In the genomic region with DNA sequence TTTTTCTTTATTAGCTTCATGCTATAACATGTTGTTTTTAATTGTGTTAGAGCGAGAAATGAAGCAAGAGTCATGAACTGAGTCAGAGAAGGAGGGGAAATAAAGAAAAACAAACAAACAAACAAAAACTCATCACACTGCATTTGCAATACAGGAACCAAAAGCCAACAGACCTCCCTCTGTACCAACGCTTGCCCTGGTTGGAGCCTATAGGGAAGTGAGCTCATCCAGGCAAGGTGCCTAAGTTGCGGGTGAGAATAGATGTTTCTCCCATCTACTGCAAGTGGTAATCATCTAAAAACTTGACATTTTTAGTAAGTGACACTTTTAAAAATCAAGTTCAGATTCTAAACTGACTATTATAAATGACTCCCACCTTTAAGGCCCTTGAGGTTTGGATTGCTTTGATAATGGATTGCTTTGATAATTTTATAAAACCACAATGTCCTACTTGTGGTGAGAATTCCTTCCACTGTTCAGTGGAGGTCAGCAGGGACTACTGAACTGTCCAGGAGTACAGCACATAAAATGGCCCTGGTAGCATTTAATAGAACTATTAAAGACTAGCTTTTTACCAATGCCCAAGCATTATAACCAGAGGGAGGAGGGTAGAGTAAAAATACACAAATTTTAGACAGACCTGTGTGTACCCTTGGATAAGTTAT, we compare ENCODE assay signal across 29 cellular contexts. TPM values are rescaled to one million over a fixed set of nuclear protein-coding genes. Genes with fewer than 3 reads are reported as not detected.
DNase-seq lines count a peak whose midpoint lies in the region; ATAC-seq and TF ChIP-seq lines count a peak whose summit lies in the region.
"Had no signal": no experiment of that assay in that cellular context is flagged by ENCODE, and none has a peak within 500 bp of the region (broad histone marks: within the 10 kb centered on the region; RNA-seq: fewer than 3 reads in every experiment).

No MANE protein-coding gene starts in this region.

- H3K36me3 ChIP-seq in CD8-positive, alpha-beta memory T cell (ENCODE audit: insufficient read depth, low read length), result peaks cover 54% of the 10 kb centered on the region
- peaks cover 14 to 60% (median 18%) of the 10 kb centered on the region in 3 experiments for H3K36me3 ChIP-seq in naive thymus-derived CD4-positive, alpha-beta T cell (ENCODE audit: control insufficient read depth in 2 of 3, insufficient read depth in 3 of 3, low read length in 3 of 3)
- H3K36me3 ChIP-seq in left ventricle myocardium inferior, result peaks cover 12% of the 10 kb centered on the region
- H3K36me3 ChIP-seq: adrenal gland, brain microvascular endothelial cell, uterus had no signal

- H3K4me1 ChIP-seq in CD8-positive, alpha-beta memory T cell (ENCODE audit: insufficient read depth, low read length), result peaks cover 50% of the 10 kb centered on the region
- peaks cover 19 to 53% of the 10 kb centered on the region in 2 donors for H3K4me1 ChIP-seq in naive thymus-derived CD4-positive, alpha-beta T cell (ENCODE audit: control insufficient read depth in 2 of 2, insufficient read depth in 2 of 2, low read length in 2 of 2)
- H3K4me1 ChIP-seq in left ventricle myocardium inferior, result peaks cover 16% of the 10 kb centered on the region
- H3K4me1 ChIP-seq: adrenal gland, uterus had no signal

- POLR2A ChIA-PET in activated CD4-positive, alpha-beta T cell treated with anti-CD3 and anti-CD28 coated beads for 36 hours (lab: Charles Lee), result interaction anchor here (1.0 kb wide), 1 partner anchor 23 kb away, joined by 8 read pairs; no protein-coding TSS in a partner anchor
- POLR2A ChIA-PET in CD8-positive, alpha-beta memory T cell (lab: Charles Lee), result interaction anchor here (0.6 kb wide), 1 partner anchor 30 kb away, joined by 3 read pairs; no protein-coding TSS in a partner anchor
- POLR2A ChIA-PET in activated B cell treated with CpG ODN at 0.5 μM for 24 hours (lab: Charles Lee), result interaction anchor here (0.8 to 1.3 kb wide), 3 partner anchors 26 to 50 kb away, joined by 3 to 4 read pairs (median 3); no protein-coding TSS in a partner anchor
- POLR2A ChIA-PET in naive thymus-derived CD4-positive, alpha-beta T cell (lab: Charles Lee), result interaction anchor here (0.7 to 2.3 kb wide), 6 partner anchors 8 to 32 kb away, joined by 3 to 8 read pairs (median 5); partner anchors contain the start of gene SLC38A1

- no peak overlapping the region for H3K4me3 Mint-ChIP-seq in activated CD4-positive, alpha-beta T cell treated with anti-CD3 and anti-CD28 coated beads for 36 hours
- H3K4me3 Mint-ChIP-seq in CD8-positive, alpha-beta memory T cell, result peak overlapping the region in 1 of 7 donors; percentile 2
- H3K4me3 Mint-ChIP-seq in activated B cell treated with CpG ODN at 0.5 μM for 24 hours, result no peak overlapping the region
- peak overlapping the region in 3 of 10 donors; percentile 11 to 42 (median 32) for H3K4me3 Mint-ChIP-seq in naive thymus-derived CD4-positive, alpha-beta T cell
- H3K4me3 Mint-ChIP-seq: IgD-negative memory B cell had no signal

- H3K27ac ChIP-seq in CD8-positive, alpha-beta memory T cell (ENCODE audit: low read depth, low read length), result no peak overlapping the region
- H3K27ac ChIP-seq in naive thymus-derived CD4-positive, alpha-beta T cell (ENCODE audit: low read depth, low read length), result no peak overlapping the region
- H3K27ac ChIP-seq in left ventricle myocardium inferior (replicated peaks), result no peak overlapping the region
- H3K27ac ChIP-seq: adrenal gland, brain microvascular endothelial cell, left lung, thoracic aorta, uterus, WERI-Rb-1 had no signal

- intact Hi-C loops in activated CD4-positive, alpha-beta T cell treated with anti-CD3 and anti-CD28 coated beads for 36 hours (cut with DNase I, micrococcal nuclease), result no loop called here
- intact Hi-C loops in activated B cell treated with CpG ODN at 0.5 μM for 24 hours (cut with micrococcal nuclease), result no loop called here
- intact Hi-C loops in naive thymus-derived CD4-positive, alpha-beta T cell (cut with micrococcal nuclease), result loop anchor here in 1 of 2 donors (2.0 kb wide), 1 partner anchor 15 kb away; no protein-coding TSS in a partner anchor
- intact Hi-C loops in left ventricle myocardium inferior (cut with micrococcal nuclease), result no loop called here

- no peak overlapping the region for H3K4me3 ChIP-seq in CD8-positive, alpha-beta memory T cell (ENCODE audit: low read length)
- no peak overlapping the region for H3K4me3 ChIP-seq in naive thymus-derived CD4-positive, alpha-beta T cell (ENCODE audit: low read length)
- H3K4me3 ChIP-seq in left ventricle myocardium inferior, result no peak overlapping the region
- H3K4me3 ChIP-seq: adrenal gland, HAP-1, left lung, thoracic aorta, uterus had no signal

- peaks cover 3% of the 10 kb centered on the region for H3K9me3 Mint-ChIP-seq in activated CD4-positive, alpha-beta T cell treated with anti-CD3 and anti-CD28 coated beads for 36 hours (ENCODE audit: low read depth)
- H3K9me3 Mint-ChIP-seq in CD8-positive, alpha-beta memory T cell, result no peaks in the 10 kb centered on the region
- no peaks in the 10 kb centered on the region for H3K9me3 Mint-ChIP-seq in activated B cell treated with CpG ODN at 0.5 μM for 24 hours
- peaks cover 0 to 1% (median 0%) of the 10 kb centered on the region in 11 donors for H3K9me3 Mint-ChIP-seq in naive thymus-derived CD4-positive, alpha-beta T cell
- H3K9me3 Mint-ChIP-seq: activated T-helper 2 cell treated with anti-CD3 and anti-CD28 coated beads, Interferon-gamma antibody, Interleukin-2, Interleukin-4, amounts not matched to agents 10 μg/mL and 5 μg/mL and 100 μg/mL, durations not matched to agents 14 hours and 24 hours and 36 hours; IgD-negative memory B cell had no signal

- TF ChIP-seq CTCF in activated B cell treated with CpG ODN at 0.5 μM for 24 hours (IDR thresholded peaks at IDR 0.05) (no peak), left ventricle myocardium inferior (IDR thresholded peaks at IDR 0.05; ENCODE audit: borderline replicate concordance) (no peak)

- in situ Hi-C loops in KBM-7 (cut with MboI; ENCODE audit: low pct_unique_long_range_greater_than_20kb, low sequenced_read_pairs), result no loop called here

- no peak for ATAC-seq in activated CD4-positive, alpha-beta T cell treated with anti-CD3 and anti-CD28 coated beads for 36 hours
- peak; percentile 58 for ATAC-seq in activated B cell treated with CpG ODN at 0.5 μM for 24 hours (ENCODE audit: low read depth)
- peak; percentile 69 for ATAC-seq in naive thymus-derived CD4-positive, alpha-beta T cell
- ATAC-seq in HG02610 (IDR thresholded peaks at IDR 0.05; ENCODE audit: unreplicated experiment), result no peak
- ATAC-seq: left lung had no signal

- no peaks in the 10 kb centered on the region for H3K27me3 Mint-ChIP-seq in activated CD4-positive, alpha-beta T cell treated with anti-CD3 and anti-CD28 coated beads for 36 hours
- H3K27me3 Mint-ChIP-seq in CD8-positive, alpha-beta memory T cell, result peaks cover 0 to 1% of the 10 kb centered on the region in 2 donors
- no peaks in the 10 kb centered on the region for H3K27me3 Mint-ChIP-seq in activated B cell treated with CpG ODN at 0.5 μM for 24 hours
- H3K27me3 Mint-ChIP-seq in naive thymus-derived CD4-positive, alpha-beta T cell, result no peaks in the 10 kb centered on the region
- H3K27me3 Mint-ChIP-seq: IgD-negative memory B cell had no signal

- no peak for DNase-seq in activated CD4-positive, alpha-beta T cell treated with anti-CD3 and anti-CD28 coated beads for 36 hours
- DNase-seq in activated CD4-positive, alpha-beta T cell treated with anti-CD3 and anti-CD28 coated beads for 48 hours, result no peak
- no peak for DNase-seq in CD8-positive, alpha-beta memory T cell
- no peak for DNase-seq in activated B cell treated with CpG ODN at 0.5 μM for 24 hours
- DNase-seq in naive thymus-derived CD4-positive, alpha-beta T cell, result no peak
- DNase-seq in KBM-7, result no peak
- DNase-seq in left ventricle myocardium inferior, result no peak
- DNase-seq: activated CD4-positive, alpha-beta T cell treated with anti-CD3 and anti-CD28 coated beads, Interleukin-2, amount 50 U/mL, for 1 hour; activated CD8-positive, alpha-beta memory T cell treated with anti-CD3 and anti-CD28 coated beads, Interleukin-2, amount 50 U/mL, for 4 hours; adrenal gland; brain microvascular endothelial cell; COR-L47; DMS53; GDM1; hypothalamus; left lung; NCI-H1436 treated with DMSO at 0.1 percent for 48 hours; NCI-H2107; NCI-H510A; occipital lobe; Right ventricle myocardium superior; stimulated activated naive CD4-positive, alpha-beta T cell treated with Interleukin-2 at 50 U/mL for 16 hours; uterus; WERI-Rb-1 had no signal

- no peaks in the 10 kb centered on the region for H3K9me3 ChIP-seq in CD8-positive, alpha-beta memory T cell (ENCODE audit: low read length)
- H3K9me3 ChIP-seq in naive thymus-derived CD4-positive, alpha-beta T cell (ENCODE audit: control insufficient read depth in 2 of 3, low read length in 3 of 3), result no peaks in the 10 kb centered on the region
- no peaks in the 10 kb centered on the region for H3K9me3 ChIP-seq in left ventricle myocardium inferior (replicated peaks)
- H3K9me3 ChIP-seq: adrenal gland, HAP-1, left lung, thoracic aorta, uterus had no signal

- CTCF ChIA-PET in activated CD4-positive, alpha-beta T cell treated with anti-CD3 and anti-CD28 coated beads for 36 hours (lab: Charles Lee), result interaction anchor here (1.5 to 1.6 kb wide), 3 partner anchors 8 to 26 kb away, joined by 4 to 5 read pairs (median 4); no protein-coding TSS in a partner anchor
- CTCF ChIA-PET in CD8-positive, alpha-beta memory T cell (lab: Charles Lee), result interaction anchor here (0.8 to 1.4 kb wide), 3 partner anchors 17 to 21 kb away, joined by 3 to 4 read pairs (median 3); no protein-coding TSS in a partner anchor
- CTCF ChIA-PET in activated B cell treated with CpG ODN at 0.5 μM for 24 hours (lab: Charles Lee), result interaction anchor here (1.0 to 1.1 kb wide), 2 partner anchors 113 to 687 kb away, joined by 3 to 5 read pairs; no protein-coding TSS in a partner anchor
- CTCF ChIA-PET in naive thymus-derived CD4-positive, alpha-beta T cell (lab: Charles Lee), result no interaction called here

- peak overlapping the region; percentile 17 for H3K27ac Mint-ChIP-seq in activated CD4-positive, alpha-beta T cell treated with anti-CD3 and anti-CD28 coated beads for 36 hours
- H3K27ac Mint-ChIP-seq in CD8-positive, alpha-beta memory T cell, result peak overlapping the region in 7 of 8 donors; percentile 25 to 71 (median 61)
- H3K27ac Mint-ChIP-seq in activated B cell treated with CpG ODN at 0.5 μM for 24 hours, result peak overlapping the region; percentile 35
- peak overlapping the region in 8 of 9 donors; percentile 41 to 82 (median 78) for H3K27ac Mint-ChIP-seq in naive thymus-derived CD4-positive, alpha-beta T cell
- H3K27ac Mint-ChIP-seq: activated T-helper 2 cell treated with anti-CD3 and anti-CD28 coated beads, Interferon-gamma antibody, Interleukin-2, Interleukin-4, amounts not matched to agents 10 μg/mL and 5 μg/mL and 100 μg/mL, durations not matched to agents 14 hours and 24 hours and 36 hours had no signal

- no peaks in the 10 kb centered on the region for H3K27me3 ChIP-seq in CD8-positive, alpha-beta memory T cell (ENCODE audit: insufficient read depth, low read length, poor library complexity, severe bottlenecking)
- no peaks in the 10 kb centered on the region for H3K27me3 ChIP-seq in naive thymus-derived CD4-positive, alpha-beta T cell (ENCODE audit: control insufficient read depth in 2 of 2, insufficient read depth in 2 of 2, low read length in 2 of 2)
- no peaks in the 10 kb centered on the region for H3K27me3 ChIP-seq in left ventricle myocardium inferior (ENCODE audit: low read depth)
- H3K27me3 ChIP-seq: adrenal gland, brain microvascular endothelial cell, left lung, uterus had no signal

- H3K4me1 Mint-ChIP-seq in activated CD4-positive, alpha-beta T cell treated with anti-CD3 and anti-CD28 coated beads for 36 hours, result peaks cover 78% of the 10 kb centered on the region
- peaks cover 79 to 90% (median 90%) of the 10 kb centered on the region in 3 donors for H3K4me1 Mint-ChIP-seq in CD8-positive, alpha-beta memory T cell
- peaks cover 77% of the 10 kb centered on the region for H3K4me1 Mint-ChIP-seq in activated B cell treated with CpG ODN at 0.5 μM for 24 hours
- peaks cover 37 to 92% (median 88%) of the 10 kb centered on the region in 7 donors for H3K4me1 Mint-ChIP-seq in naive thymus-derived CD4-positive, alpha-beta T cell

- H3K36me3 Mint-ChIP-seq in activated CD4-positive, alpha-beta T cell treated with anti-CD3 and anti-CD28 coated beads for 36 hours (ENCODE audit: low read depth), result peaks cover 87% of the 10 kb centered on the region
- H3K36me3 Mint-ChIP-seq in CD8-positive, alpha-beta memory T cell, result peaks cover 10 to 84% (median 33%) of the 10 kb centered on the region in 3 donors
- peaks cover 88% of the 10 kb centered on the region for H3K36me3 Mint-ChIP-seq in activated B cell treated with CpG ODN at 0.5 μM for 24 hours (ENCODE audit: low read depth)
- H3K36me3 Mint-ChIP-seq in naive thymus-derived CD4-positive, alpha-beta T cell, result peaks cover 6 to 86% (median 56%) of the 10 kb centered on the region in 5 donors

RNA-seq across cellular contexts. Expression of gene SLC38A1, which starts 31.3 kb away (rescaled TPM):
- total RNA-seq in activated CD4-positive, alpha-beta T cell treated with anti-CD3 and anti-CD28 coated beads for 36 hours, result 100 to 1,000 TPM; 167 to 180 TPM
- 100 to 1,000 TPM; 233 to 242 TPM for total RNA-seq in CD8-positive, alpha-beta memory T cell
- polyA plus RNA-seq in CD8-positive, alpha-beta memory T cell, result 252 TPM
- total RNA-seq in activated B cell treated with CpG ODN at 0.5 μM for 24 hours (283 and 314 TPM in 2 replicates), left ventricle myocardium inferior (134 TPM)
- total RNA-seq in naive thymus-derived CD4-positive, alpha-beta T cell, result 100 to 1,000 TPM; 172 to 283 (median 249) TPM
- polyA plus RNA-seq in naive thymus-derived CD4-positive, alpha-beta T cell, result 100 to 1,000 TPM; 235 to 263 TPM

Comparison
In these comparisons a context has a peak if more than half of its experiments do, and no peak if none do; other contexts are left out.
1. ATAC-seq: peak in activated B cell treated with CpG ODN at 0.5 μM for 24 hours (single experiment) and naive thymus-derived CD4-positive, alpha-beta T cell (single experiment); none in activated CD4-positive, alpha-beta T cell treated with anti-CD3 and anti-CD28 coated beads for 36 hours (single experiment) and HG02610 (single experiment).
2. H3K27ac Mint-ChIP-seq: peak in every context shown above with its lines; median percentile 78 in naive thymus-derived CD4-positive, alpha-beta T cell; 61 in CD8-positive, alpha-beta memory T cell; 35 in activated B cell treated with CpG ODN at 0.5 μM for 24 hours; 17 in activated CD4-positive, alpha-beta T cell treated with anti-CD3 and anti-CD28 coated beads for 36 hours.